1 cellular context compared by ENCODE assay signal in the genomic region with DNA sequence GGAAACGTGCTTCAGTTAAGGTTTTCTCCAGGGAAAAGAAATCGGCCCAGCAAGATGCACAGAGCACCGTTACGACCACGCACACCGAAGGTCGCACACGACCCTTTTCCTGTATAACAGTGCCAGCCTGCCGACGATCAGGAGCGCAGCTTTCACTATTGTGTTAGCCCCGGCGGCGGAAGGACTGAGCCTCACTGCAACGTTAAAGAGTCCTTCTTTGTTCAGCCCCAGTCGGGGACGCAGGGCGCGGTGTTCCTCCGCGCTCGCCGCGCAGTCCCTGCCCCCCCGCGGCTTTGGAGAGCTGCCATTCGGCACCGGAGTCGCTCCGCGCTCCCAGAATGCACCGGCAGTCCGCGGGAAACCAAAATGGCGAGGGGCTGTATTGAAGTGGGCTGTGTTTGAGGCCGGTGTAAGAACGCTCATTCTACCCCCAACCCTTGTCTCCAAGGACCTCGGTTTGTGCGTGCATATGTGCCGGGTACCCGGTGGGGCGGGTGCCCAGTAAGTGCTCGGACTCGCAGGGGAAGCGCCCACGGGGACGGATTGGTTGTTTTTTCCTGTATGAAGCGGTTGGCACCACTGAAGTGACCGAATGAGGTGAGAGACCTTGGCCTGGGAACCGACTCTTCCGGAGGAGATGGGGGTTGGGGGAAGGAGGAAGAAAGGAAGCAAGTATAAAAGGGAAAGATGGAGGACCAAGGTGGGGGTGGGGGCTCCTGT.
TF ChIP-seq lines count a peak whose summit lies in the region.

A gene (plus strand): TSS at position 349 of the 720 bp plus-strand sequence. CDS start 244 bp downstream, at position 593.

TF ChIP-seq in H1, 55 proteins besides CTCF, POLR2A, EP300 and RAD21 (continued from another document):
- peak; percentile 99 for TF ChIP-seq CHD2 (IDR thresholded peaks at IDR 0.05; ENCODE audit: low read length)
- TF ChIP-seq RBBP5 (IDR thresholded peaks at IDR 0.05; ENCODE audit: borderline replicate concordance, low read depth, low read length), result peak; percentile 68; the same call in 1 of the 2 replicates
